In the genomic region with DNA sequence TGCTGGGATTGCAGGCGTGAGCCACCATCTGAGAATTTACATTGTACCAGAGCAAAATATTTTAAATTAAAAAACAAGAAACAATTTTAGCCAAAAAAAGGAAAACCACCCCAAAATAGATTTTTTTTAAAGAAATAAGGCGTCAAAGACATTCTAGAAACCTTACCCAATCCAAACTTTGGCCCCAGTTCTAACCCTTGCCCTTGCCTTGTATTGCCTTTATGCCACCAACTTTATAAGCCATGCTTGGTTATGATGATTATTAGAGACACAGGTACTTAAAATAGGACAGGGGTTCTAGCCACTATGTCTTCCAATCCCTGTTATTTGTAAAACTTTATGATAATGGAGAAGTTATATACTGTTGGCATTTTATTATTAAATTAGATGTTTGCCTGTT, we compare ENCODE assay signal across 27 cellular contexts.
"Had no signal": no experiment of that assay in that cellular context is flagged by ENCODE, and none has a peak within 500 bp of the region (broad histone marks: within the 10 kb centered on the region; RNA-seq: fewer than 3 reads in every experiment).

No MANE protein-coding gene starts in this region.

- H3K4me3 ChIP-seq: stomach, suprapubic skin, testis, thoracic aorta, thyroid gland, tibial artery, tibial nerve, transverse colon, upper lobe of left lung, upper lobe of right lung, uterus, vagina had no signal

- FAIRE-seq: urothelium cell line had no signal

- ATAC-seq: stimulated activated effector memory CD8-positive, alpha-beta T cell treated with anti-CD3 and anti-CD28 coated beads, Interleukin-12 subunit alpha, Interleukin-12 subunit beta, amount 100 ng/mL, for 72 hours; stimulated activated memory B cell treated with anti-CD40 and anti-IgM and Interleukin-4, amounts not matched to agents 10 μg/mL and 1 μg/mL and 100 μg/mL, for 72 hours; stimulated activated naive B cell treated with anti-CD40 and anti-IgM and Interleukin-4, amounts not matched to agents 10 μg/mL and 1 μg/mL and 100 μg/mL, for 72 hours; stimulated activated naive CD8-positive, alpha-beta T cell treated with anti-CD3 and anti-CD28 coated beads, Interleukin-15, amount 100 ng/mL, for 72 hours; stimulated activated naive CD8-positive, alpha-beta T cell treated with anti-CD3 and anti-CD28 coated beads, Interleukin-15, Interleukin-2, amounts not matched to agents 100 U/mL and 50 U/mL, for 24 hours; upper lobe of right lung had no signal

- H3K4me1 ChIP-seq: stomach, suprapubic skin, thyroid gland, tibial artery, tibial nerve, transverse colon, upper lobe of left lung, upper lobe of right lung, uterus, vagina had no signal

- H3K27ac ChIP-seq: stomach, suprapubic skin, testis, thoracic aorta, thyroid gland, tibial artery, tibial nerve, transverse colon, upper lobe of left lung, upper lobe of right lung, uterus, vagina had no signal

- H3K9me3 ChIP-seq: stomach, suprapubic skin, testis, thoracic aorta, thyroid gland, tibial artery, tibial nerve, transverse colon, upper lobe of left lung, upper lobe of right lung, uterus, vagina had no signal

- H3K36me3 ChIP-seq: uterus had no signal

- H3K27me3 ChIP-seq: stomach, suprapubic skin, testis, thyroid gland, tibial artery, tibial nerve, transverse colon, upper lobe of left lung, upper lobe of right lung, uterus, vagina had no signal

- DNase-seq: stimulated activated CD4-positive, alpha-beta T cell treated with anti-CD3 and anti-CD28 coated beads, Interleukin-2, amount 100 ng/mL, for 48 hours; stimulated activated CD4-positive, alpha-beta T cell treated with anti-CD3 and anti-CD28 coated beads, Interleukin-4, amount 100 ng/mL, for 1 hour; stimulated activated CD4-positive, alpha-beta T cell treated with anti-CD3 and anti-CD28 coated beads, Interleukin-4, amount 100 ng/mL, for 24 hours; stimulated activated CD4-positive, alpha-beta T cell treated with anti-CD3 and anti-CD28 coated beads, Interleukin-4, amount 100 ng/mL, for 4 hours; stimulated activated CD8-positive, alpha-beta memory T cell treated with anti-CD3 and anti-CD28 coated beads, Interleukin-4, amount 100 ng/mL, for 48 hours; stimulated activated naive B cell treated with anti-CD40 and anti-IgM and Interleukin-4, amounts not matched to agents 10 μg/mL and 1 μg/mL and 100 μg/mL, for 72 hours; stimulated activated naive CD4-positive, alpha-beta T cell; stimulated activated naive CD4-positive, alpha-beta T cell treated with Interleukin-2 at 50 U/mL for 16 hours; stimulated activated naive CD8-positive, alpha-beta T cell treated with anti-CD3 and anti-CD28 coated beads, Interleukin-15, amount 100 ng/mL, for 72 hours; stimulated activated naive CD8-positive, alpha-beta T cell treated with anti-CD3 and anti-CD28 coated beads, Interleukin-15, Interleukin-2, amounts not matched to agents 100 U/mL and 50 U/mL, for 24 hours; stomach; substantia nigra; testis; thyroid gland; tibial artery; transverse colon; trophoblast cell; upper lobe of left lung; upper lobe of right lung; uterus had no signal
